Comparison of ENCODE assay signal across 17 cellular contexts in genomic region chr13:105220063-105220462, GRCh38.
DNase-seq lines count a peak whose midpoint lies in the region; ATAC-seq and TF ChIP-seq lines count a peak whose summit lies in the region.
"Had no signal": no experiment of that assay in that cellular context is flagged by ENCODE, and none has a peak within 500 bp of the region (broad histone marks: within the 10 kb centered on the region; RNA-seq: fewer than 3 reads in every experiment).

No MANE protein-coding gene starts in this region.

- H3K4me2 ChIP-seq in fibroblast of lung (ENCODE audit: extremely low read depth, insufficient read depth, low read length), result no peak overlapping the region
- H3K4me2 ChIP-seq: BLaER1, KMS-11 had no signal

- POLR2A ChIA-PET in activated CD8-positive, alpha-beta T cell treated with anti-CD3 and anti-CD28 coated beads for 36 hours (lab: Charles Lee), result no interaction called here

- H3K9me3 ChIP-seq in adipocyte (ENCODE audit: control insufficient read depth, low read length) (no peaks in the 10 kb centered on the region), fibroblast of lung (ENCODE audit: control insufficient read depth, insufficient read depth, low read depth, low read length) (no peaks in the 10 kb centered on the region)
- H3K9me3 ChIP-seq: BLaER1 had no signal

- H3K4me3 Mint-ChIP-seq in osteocyte (ENCODE audit: unreplicated experiment) (peak overlapping the region; percentile 3), glutamatergic neuron (ENCODE audit: unreplicated experiment) (no peak overlapping the region)
- no peak overlapping the region for H3K4me3 Mint-ChIP-seq in activated CD8-positive, alpha-beta T cell treated with anti-CD3 and anti-CD28 coated beads for 36 hours
- H3K4me3 Mint-ChIP-seq: CD4-positive, alpha-beta memory T cell had no signal

- H3K27me3 ChIP-seq in adipocyte (replicated peaks; ENCODE audit: control insufficient read depth, insufficient read depth, low read length) (no peaks in the 10 kb centered on the region), fibroblast of lung (ENCODE audit: control insufficient read depth, insufficient read depth, low read length) (no peaks in the 10 kb centered on the region)
- H3K27me3 ChIP-seq: BLaER1 had no signal

- no peaks in the 10 kb centered on the region for H3K4me1 ChIP-seq in adipocyte (ENCODE audit: control insufficient read depth, insufficient read depth, low read length)
- H3K4me1 ChIP-seq in fibroblast of lung (ENCODE audit: control insufficient read depth, extremely low read depth, insufficient read depth, low read length), result no peaks in the 10 kb centered on the region
- H3K4me1 ChIP-seq: BLaER1 had no signal

- no peaks in the 10 kb centered on the region for H3K79me2 ChIP-seq in fibroblast of lung (ENCODE audit: control insufficient read depth, insufficient read depth, low read length)

- peak overlapping the region; percentile 66 for H3K27ac Mint-ChIP-seq in osteocyte (ENCODE audit: unreplicated experiment)
- no peak overlapping the region for H3K27ac Mint-ChIP-seq in glutamatergic neuron (ENCODE audit: unreplicated experiment)
- H3K27ac Mint-ChIP-seq in activated CD8-positive, alpha-beta T cell treated with anti-CD3 and anti-CD28 coated beads for 36 hours, result no peak overlapping the region
- H3K27ac Mint-ChIP-seq: CD4-positive, alpha-beta memory T cell had no signal

- CTCF ChIA-PET in activated CD8-positive, alpha-beta T cell treated with anti-CD3 and anti-CD28 coated beads for 36 hours (lab: Charles Lee), result no interaction called here

- H3K27ac ChIP-seq in fibroblast of lung (ENCODE audit: insufficient read depth, low read length), result no peak overlapping the region
- H3K27ac ChIP-seq: BLaER1, KMS-11 had no signal

- H2AFZ ChIP-seq in fibroblast of lung (ENCODE audit: low read length), result no peak overlapping the region

- H3K9me3 Mint-ChIP-seq in osteocyte (ENCODE audit: unreplicated experiment), result no peaks in the 10 kb centered on the region
- no peaks in the 10 kb centered on the region for H3K9me3 Mint-ChIP-seq in glutamatergic neuron (ENCODE audit: unreplicated experiment)
- no peaks in the 10 kb centered on the region for H3K9me3 Mint-ChIP-seq in activated CD8-positive, alpha-beta T cell treated with anti-CD3 and anti-CD28 coated beads for 36 hours
- H3K9me3 Mint-ChIP-seq: CD4-positive, alpha-beta memory T cell had no signal

- TF ChIP-seq CTCF in fibroblast of lung (conservative IDR thresholded peaks at IDR 0.05 in 1 of 2, IDR thresholded peaks at IDR 0.05 in 1 of 2; ENCODE audit: low read depth in 1 of 2, low read length in 2 of 2) (no peak), osteocyte (IDR thresholded peaks at IDR 0.05) (no peak), glutamatergic neuron (IDR thresholded peaks at IDR 0.05; ENCODE audit: partially characterized antibody, unreplicated experiment) (no peak)
- no peak for TF ChIP-seq CTCF in activated CD8-positive, alpha-beta T cell treated with anti-CD3 and anti-CD28 coated beads for 36 hours (IDR thresholded peaks at IDR 0.05)

- H4K20me1 ChIP-seq in fibroblast of lung (ENCODE audit: control insufficient read depth, extremely low read depth, insufficient read depth, low read length), result no peaks in the 10 kb centered on the region
- H4K20me1 ChIP-seq: BLaER1 had no signal

- intact Hi-C loops in activated CD8-positive, alpha-beta T cell treated with anti-CD3 and anti-CD28 coated beads for 36 hours (cut with micrococcal nuclease), result no loop called here

- H3K36me3 ChIP-seq in adipocyte (ENCODE audit: control insufficient read depth, insufficient read depth, low read length, severe bottlenecking), result no peaks in the 10 kb centered on the region
- no peaks in the 10 kb centered on the region for H3K36me3 ChIP-seq in fibroblast of lung (ENCODE audit: control insufficient read depth, insufficient read depth, low read length)
- H3K36me3 ChIP-seq: BLaER1 had no signal

- H3K9ac ChIP-seq in adipocyte (ENCODE audit: low read length) (no peak overlapping the region), fibroblast of lung (ENCODE audit: insufficient read depth, low read length) (no peak overlapping the region)
- H3K9ac ChIP-seq: BLaER1, KMS-11 had no signal

- DNase-seq in EL (peak; percentile 51), adipocyte (ENCODE audit: low read depth) (peak; percentile 56), fibroblast of lung (ENCODE audit: low read depth in 2 of 2) (peak; percentile 56 to 71), osteocyte (ENCODE audit: extremely low spot score, unreplicated experiment) (no peak), glutamatergic neuron (no peak), DMS 273 treated with DMSO at 0.1 percent for 48 hours (lab: John Stamatoyannopoulos, UW) (no peak)
- DNase-seq in activated CD8-positive, alpha-beta T cell treated with anti-CD3 and anti-CD28 coated beads for 36 hours, result no peak
- DNase-seq: Calu3; CD4-positive, alpha-beta memory T cell; DMS53; NCI-H1436; NCI-H1930; NCI-H345; NCI-H524 treated with DMSO at 0.1 percent for 48 hours; SIG-M5 had no signal

- H3K27me3 Mint-ChIP-seq in osteocyte (ENCODE audit: unreplicated experiment) (no peaks in the 10 kb centered on the region), glutamatergic neuron (ENCODE audit: unreplicated experiment) (no peaks in the 10 kb centered on the region)
- H3K27me3 Mint-ChIP-seq in activated CD8-positive, alpha-beta T cell treated with anti-CD3 and anti-CD28 coated beads for 36 hours, result no peaks in the 10 kb centered on the region

- ATAC-seq in activated CD8-positive, alpha-beta T cell treated with anti-CD3 and anti-CD28 coated beads for 36 hours, result no peak

- H3K36me3 Mint-ChIP-seq in osteocyte (ENCODE audit: unreplicated experiment) (no peaks in the 10 kb centered on the region), glutamatergic neuron (ENCODE audit: unreplicated experiment) (no peaks in the 10 kb centered on the region)
- H3K36me3 Mint-ChIP-seq in activated CD8-positive, alpha-beta T cell treated with anti-CD3 and anti-CD28 coated beads for 36 hours (ENCODE audit: low read depth), result no peaks in the 10 kb centered on the region
- H3K36me3 Mint-ChIP-seq: CD4-positive, alpha-beta memory T cell had no signal

- H3K4me3 ChIP-seq in adipocyte (ENCODE audit: low read length), result no peak overlapping the region
- H3K4me3 ChIP-seq in fibroblast of lung (replicated peaks in 1 of 4; ENCODE audit: control extremely low read depth in 1 of 4, insufficient read depth in 1 of 4, low read depth in 3 of 4, low read length in 4 of 4), result no peak overlapping the region
- H3K4me3 ChIP-seq: BLaER1 had no signal

- H3K4me1 Mint-ChIP-seq in osteocyte (ENCODE audit: unreplicated experiment), result peaks cover 28% of the 10 kb centered on the region
- H3K4me1 Mint-ChIP-seq in glutamatergic neuron (ENCODE audit: low read depth, unreplicated experiment), result no peaks in the 10 kb centered on the region
- no peaks in the 10 kb centered on the region for H3K4me1 Mint-ChIP-seq in activated CD8-positive, alpha-beta T cell treated with anti-CD3 and anti-CD28 coated beads for 36 hours (ENCODE audit: low read depth)
- H3K4me1 Mint-ChIP-seq: CD4-positive, alpha-beta memory T cell had no signal

Comparison
In these comparisons a context has a peak if more than half of its experiments do, and no peak if none do; other contexts are left out.
1. DNase-seq: peak in EL (single experiment), adipocyte (single experiment) and fibroblast of lung (2 of 2); none in osteocyte (single experiment), glutamatergic neuron (single experiment), DMS 273 treated with DMSO at 0.1 percent for 48 hours (single experiment) and activated CD8-positive, alpha-beta T cell treated with anti-CD3 and anti-CD28 coated beads for 36 hours (single experiment).